8 cellular contexts compared by ENCODE assay signal in the genomic region with DNA sequence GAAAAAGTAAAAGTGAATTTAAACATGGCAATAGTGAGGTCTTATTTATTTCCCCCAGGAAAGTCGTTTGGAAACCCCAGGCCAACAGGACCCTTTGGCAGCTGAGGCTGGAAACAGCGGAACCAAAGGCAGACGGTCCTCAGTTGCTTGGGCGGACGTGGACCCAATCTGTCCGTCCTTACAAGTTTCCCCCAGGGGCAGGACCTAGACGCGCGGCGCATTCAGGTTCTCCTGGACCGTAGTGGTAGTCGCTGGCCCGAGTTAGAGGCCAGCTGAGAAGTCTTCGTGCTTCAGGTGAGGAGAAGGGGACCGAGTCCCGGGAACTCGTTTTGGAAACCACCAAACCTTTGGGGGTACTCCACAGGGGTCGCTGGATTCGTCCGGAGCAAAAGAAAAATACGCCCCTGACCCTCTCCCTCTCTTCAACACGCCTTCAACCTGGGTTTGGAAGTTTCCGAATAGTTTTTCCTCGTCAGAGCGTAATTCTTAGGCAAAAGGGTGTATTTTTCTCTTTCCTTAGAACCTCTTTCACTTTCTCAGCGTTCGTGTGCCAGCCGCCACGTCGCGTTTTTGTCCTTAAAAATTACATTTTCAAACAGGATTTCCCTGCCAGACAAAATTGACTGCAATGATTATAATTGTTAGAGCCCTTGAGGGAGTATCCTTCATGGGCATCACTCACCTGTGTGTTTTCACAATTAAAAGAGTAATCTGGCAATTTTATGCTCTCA. TPM values are rescaled to one million over a fixed set of nuclear protein-coding genes. Genes with fewer than 3 reads are reported as not detected.
DNase-seq lines count a peak whose midpoint lies in the region; ATAC-seq and TF ChIP-seq lines count a peak whose summit lies in the region.

No MANE protein-coding gene starts in this region.

- peaks cover 27% of the 10 kb centered on the region for H3K4me1 Mint-ChIP-seq in WTC11

- DNase-seq in 8988T (peak; percentile 14), NCI-H2171 treated with DMSO at 0.1 percent for 48 hours (lab: John Stamatoyannopoulos, UW) (peak; percentile 56), WTC11 (ENCODE audit: low spot score) (peak; percentile 73), caudate nucleus (lab: John Stamatoyannopoulos, UW) (peak in 54 of 61 donors; percentile 3 to 59 (median 26)), islet precursor cell (peak; percentile 85), spleen (peak; percentile 91)

- H3K27ac ChIP-seq in caudate nucleus (ENCODE audit: low read depth, low read length) (no peak overlapping the region), spleen (peak overlapping the region; percentile 38 to 89 (median 86))

- peaks cover 19 to 71% (median 56%) of the 10 kb centered on the region in 6 donors for H3K4me1 ChIP-seq in spleen

- H3K4me3 Mint-ChIP-seq in WTC11 = peak overlapping the region; percentile 98

- no peaks in the 10 kb centered on the region for H3K9me3 ChIP-seq in spleen

- ATAC-seq in GM18508 (IDR thresholded peaks at IDR 0.05; ENCODE audit: insufficient read depth, unreplicated experiment) (peak; percentile 24), HG02981 (IDR thresholded peaks at IDR 0.05; ENCODE audit: unreplicated experiment) (peak; percentile 27), WTC11 (peak; percentile 61)

- H3K27me3 ChIP-seq in spleen (replicated peaks in 1 of 7) = no peaks in the 10 kb centered on the region

- TF ChIP-seq POLR2A in spleen (IDR thresholded peaks at IDR 0.05) = no peak

- no peaks in the 10 kb centered on the region for H3K27me3 Mint-ChIP-seq in WTC11 (ENCODE audit: low read depth)

- TF ChIP-seq CTCF in WTC11 (IDR thresholded peaks at IDR 0.05) (no peak), spleen (IDR thresholded peaks at IDR 0.05 in 8 of 11, conservative IDR thresholded peaks at IDR 0.05 in 3 of 11) (peak in 1 of 11 experiments; percentile 12)

- CTCF ChIA-PET in WTC11 (lab: Charles Lee) = interaction anchor here (1.0 kb wide), 1 partner anchor 411 kb away, joined by 5 read pairs; no protein-coding TSS in a partner anchor

- POLR2A ChIA-PET in WTC11 (lab: Charles Lee) = interaction anchor here (0.5 kb wide), 1 partner anchor 895 kb away, joined by 3 read pairs; no protein-coding TSS in a partner anchor

- H3K36me3 ChIP-seq in spleen = peaks cover 0 to 22% (median 2%) of the 10 kb centered on the region in 6 donors

- 0 to 1% (median 0%) methylated on average over 25 to 31 of the region's 31 CpGs for WGBS in spleen, 5 donors

- peak overlapping the region; percentile 54 to 74 (median 62) for H3K4me3 ChIP-seq in spleen

- peaks cover 4% of the 10 kb centered on the region; the same call in 1 of the 2 replicates for H3K36me3 Mint-ChIP-seq in WTC11

- intact Hi-C loops in spleen (cut with DNase I; ENCODE audit: low total_unique reads) = no loop called here

- no peaks in the 10 kb centered on the region for H3K9me3 Mint-ChIP-seq in WTC11

- peak overlapping the region; percentile 92 for H3K27ac Mint-ChIP-seq in WTC11

TF ChIP-seq in WTC11, 78 proteins besides CTCF, POLR2A, EP300 and RAD21 (continues in another document):
- TF ChIP-seq, protein P1, sequence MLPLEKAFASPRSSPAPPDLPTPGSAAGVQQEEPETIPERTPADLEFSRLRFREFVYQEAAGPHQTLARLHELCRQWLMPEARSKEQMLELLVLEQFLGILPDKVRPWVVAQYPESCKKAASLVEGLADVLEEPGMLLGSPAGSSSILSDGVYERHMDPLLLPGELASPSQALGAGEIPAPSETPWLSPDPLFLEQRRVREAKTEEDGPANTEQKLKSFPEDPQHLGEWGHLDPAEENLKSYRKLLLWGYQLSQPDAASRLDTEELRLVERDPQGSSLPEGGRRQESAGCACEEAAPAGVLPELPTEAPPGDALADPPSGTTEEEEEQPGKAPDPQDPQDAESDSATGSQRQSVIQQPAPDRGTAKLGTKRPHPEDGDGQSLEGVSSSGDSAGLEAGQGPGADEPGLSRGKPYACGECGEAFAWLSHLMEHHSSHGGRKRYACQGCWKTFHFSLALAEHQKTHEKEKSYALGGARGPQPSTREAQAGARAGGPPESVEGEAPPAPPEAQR (CRISPR knock-in tag; IDR thresholded peaks at IDR 0.05) = 0 out of 2 replicates have a peak, but pooled peaks have one; percentile 12
- TF ChIP-seq MYBL2 (CRISPR knock-in tag; IDR thresholded peaks at IDR 0.05) = peak; percentile 70; the same call in 1 of the 2 replicates
- TF ChIP-seq TCF7 (CRISPR knock-in tag; IDR thresholded peaks at IDR 0.05; ENCODE audit: low read depth) = peak; percentile 31; the same call in 1 of the 2 replicates
- no peak for TF ChIP-seq NFE2L1 (CRISPR knock-in tag; IDR thresholded peaks at IDR 0.05)
- TF ChIP-seq FOXK1 (CRISPR knock-in tag; IDR thresholded peaks at IDR 0.05) = peak; percentile 94
- 0 out of 2 replicates have a peak, but pooled peaks have one; percentile 79 for TF ChIP-seq KAT7 (CRISPR knock-in tag; IDR thresholded peaks at IDR 0.05; ENCODE audit: borderline replicate concordance)
- 0 out of 2 replicates have a peak, but pooled peaks have one; percentile 57 for TF ChIP-seq ERG (CRISPR knock-in tag; IDR thresholded peaks at IDR 0.05)
- peak; percentile 85; the same call in 1 of the 2 replicates for TF ChIP-seq FOXP1 (CRISPR knock-in tag; IDR thresholded peaks at IDR 0.05; ENCODE audit: borderline replicate concordance)
- TF ChIP-seq, protein P2, sequence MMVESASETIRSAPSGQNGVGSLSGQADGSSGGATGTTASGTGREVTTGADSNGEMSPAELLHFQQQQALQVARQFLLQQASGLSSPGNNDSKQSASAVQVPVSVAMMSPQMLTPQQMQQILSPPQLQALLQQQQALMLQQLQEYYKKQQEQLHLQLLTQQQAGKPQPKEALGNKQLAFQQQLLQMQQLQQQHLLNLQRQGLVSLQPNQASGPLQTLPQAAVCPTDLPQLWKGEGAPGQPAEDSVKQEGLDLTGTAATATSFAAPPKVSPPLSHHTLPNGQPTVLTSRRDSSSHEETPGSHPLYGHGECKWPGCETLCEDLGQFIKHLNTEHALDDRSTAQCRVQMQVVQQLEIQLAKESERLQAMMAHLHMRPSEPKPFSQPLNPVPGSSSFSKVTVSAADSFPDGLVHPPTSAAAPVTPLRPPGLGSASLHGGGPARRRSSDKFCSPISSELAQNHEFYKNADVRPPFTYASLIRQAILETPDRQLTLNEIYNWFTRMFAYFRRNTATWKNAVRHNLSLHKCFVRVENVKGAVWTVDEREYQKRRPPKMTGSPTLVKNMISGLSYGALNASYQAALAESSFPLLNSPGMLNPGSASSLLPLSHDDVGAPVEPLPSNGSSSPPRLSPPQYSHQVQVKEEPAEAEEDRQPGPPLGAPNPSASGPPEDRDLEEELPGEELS (CRISPR knock-in tag; IDR thresholded peaks at IDR 0.05) = peak; percentile 89
- no peak for TF ChIP-seq TP53 (CRISPR knock-in tag; IDR thresholded peaks at IDR 0.05)
- peak; percentile 79; the same call in 1 of the 2 replicates for TF ChIP-seq ESRRA (CRISPR knock-in tag; IDR thresholded peaks at IDR 0.05; ENCODE audit: borderline replicate concordance)
- peak; percentile 81 for TF ChIP-seq GABPB1 (CRISPR knock-in tag; IDR thresholded peaks at IDR 0.05)
- TF ChIP-seq, protein P3, sequence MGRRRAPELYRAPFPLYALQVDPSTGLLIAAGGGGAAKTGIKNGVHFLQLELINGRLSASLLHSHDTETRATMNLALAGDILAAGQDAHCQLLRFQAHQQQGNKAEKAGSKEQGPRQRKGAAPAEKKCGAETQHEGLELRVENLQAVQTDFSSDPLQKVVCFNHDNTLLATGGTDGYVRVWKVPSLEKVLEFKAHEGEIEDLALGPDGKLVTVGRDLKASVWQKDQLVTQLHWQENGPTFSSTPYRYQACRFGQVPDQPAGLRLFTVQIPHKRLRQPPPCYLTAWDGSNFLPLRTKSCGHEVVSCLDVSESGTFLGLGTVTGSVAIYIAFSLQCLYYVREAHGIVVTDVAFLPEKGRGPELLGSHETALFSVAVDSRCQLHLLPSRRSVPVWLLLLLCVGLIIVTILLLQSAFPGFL (CRISPR knock-in tag; IDR thresholded peaks at IDR 0.05; ENCODE audit: borderline replicate concordance) = 0 out of 2 replicates have a peak, but pooled peaks have one; percentile 58
- TF ChIP-seq, protein P4, sequence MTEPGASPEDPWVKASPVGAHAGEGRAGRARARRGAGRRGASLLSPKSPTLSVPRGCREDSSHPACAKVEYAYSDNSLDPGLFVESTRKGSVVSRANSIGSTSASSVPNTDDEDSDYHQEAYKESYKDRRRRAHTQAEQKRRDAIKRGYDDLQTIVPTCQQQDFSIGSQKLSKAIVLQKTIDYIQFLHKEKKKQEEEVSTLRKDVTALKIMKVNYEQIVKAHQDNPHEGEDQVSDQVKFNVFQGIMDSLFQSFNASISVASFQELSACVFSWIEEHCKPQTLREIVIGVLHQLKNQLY (CRISPR knock-in tag; IDR thresholded peaks at IDR 0.05) = no peak
- TF ChIP-seq ZBTB21 (CRISPR knock-in tag; IDR thresholded peaks at IDR 0.05; ENCODE audit: borderline replicate concordance) = 0 out of 2 replicates have a peak, but pooled peaks have one; percentile 20
- TF ChIP-seq, protein P5, sequence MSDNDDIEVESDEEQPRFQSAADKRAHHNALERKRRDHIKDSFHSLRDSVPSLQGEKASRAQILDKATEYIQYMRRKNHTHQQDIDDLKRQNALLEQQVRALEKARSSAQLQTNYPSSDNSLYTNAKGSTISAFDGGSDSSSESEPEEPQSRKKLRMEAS (CRISPR knock-in tag; IDR thresholded peaks at IDR 0.05) = peak; percentile 45; the same call in 1 of the 2 replicates
- TF ChIP-seq SP1 (CRISPR knock-in tag; conservative IDR thresholded peaks at IDR 0.05) = peak; percentile 76
- peak; percentile 18; the same call in 1 of the 2 replicates for TF ChIP-seq SMAD3 (CRISPR knock-in tag; IDR thresholded peaks at IDR 0.05; ENCODE audit: borderline replicate concordance)
- TF ChIP-seq CBFB (CRISPR knock-in tag; IDR thresholded peaks at IDR 0.05; ENCODE audit: low read depth) = no peak

RNA-seq across cellular contexts. Expression of gene METTL15, which starts 2.1 kb away (rescaled TPM):
- 13.2 to 16.3 TPM (median 15.8 TPM) in 3 replicates for total RNA-seq in WTC11 (2021)
- total RNA-seq in spleen = 10 to 100 TPM; 13.8 to 23.7 (median 17.3) TPM
- polyA plus RNA-seq in spleen = 1 to 10 TPM; 3.7 to 4.7 (median 4.3) TPM

RNA-seq across cellular contexts. Expression of gene KIF18A, which starts 2.3 kb away (rescaled TPM):
- total RNA-seq in WTC11 (2021) (16.6 to 20.6 TPM (median 18.6 TPM) in 3 replicates), spleen (1 to 10 TPM; 1.2 to 6.6 (median 2.5) TPM)
- 1 to 10 TPM in 1 of 3 donors, under 1 TPM in 2; 0.54 to 1.7 (median 0.61) TPM for polyA plus RNA-seq in spleen

Comparison
In these comparisons a context has a peak if more than half of its experiments do, and no peak if none do; other contexts are left out.
1. DNase-seq: peak in every context shown above with its lines; median percentile 91 in spleen; 85 in islet precursor cell; 73 in WTC11; 56 in NCI-H2171 treated with DMSO at 0.1 percent for 48 hours; 26 in caudate nucleus; 14 in 8988T.